ENCODE assay signal across 1 cellular context in the genomic region with DNA sequence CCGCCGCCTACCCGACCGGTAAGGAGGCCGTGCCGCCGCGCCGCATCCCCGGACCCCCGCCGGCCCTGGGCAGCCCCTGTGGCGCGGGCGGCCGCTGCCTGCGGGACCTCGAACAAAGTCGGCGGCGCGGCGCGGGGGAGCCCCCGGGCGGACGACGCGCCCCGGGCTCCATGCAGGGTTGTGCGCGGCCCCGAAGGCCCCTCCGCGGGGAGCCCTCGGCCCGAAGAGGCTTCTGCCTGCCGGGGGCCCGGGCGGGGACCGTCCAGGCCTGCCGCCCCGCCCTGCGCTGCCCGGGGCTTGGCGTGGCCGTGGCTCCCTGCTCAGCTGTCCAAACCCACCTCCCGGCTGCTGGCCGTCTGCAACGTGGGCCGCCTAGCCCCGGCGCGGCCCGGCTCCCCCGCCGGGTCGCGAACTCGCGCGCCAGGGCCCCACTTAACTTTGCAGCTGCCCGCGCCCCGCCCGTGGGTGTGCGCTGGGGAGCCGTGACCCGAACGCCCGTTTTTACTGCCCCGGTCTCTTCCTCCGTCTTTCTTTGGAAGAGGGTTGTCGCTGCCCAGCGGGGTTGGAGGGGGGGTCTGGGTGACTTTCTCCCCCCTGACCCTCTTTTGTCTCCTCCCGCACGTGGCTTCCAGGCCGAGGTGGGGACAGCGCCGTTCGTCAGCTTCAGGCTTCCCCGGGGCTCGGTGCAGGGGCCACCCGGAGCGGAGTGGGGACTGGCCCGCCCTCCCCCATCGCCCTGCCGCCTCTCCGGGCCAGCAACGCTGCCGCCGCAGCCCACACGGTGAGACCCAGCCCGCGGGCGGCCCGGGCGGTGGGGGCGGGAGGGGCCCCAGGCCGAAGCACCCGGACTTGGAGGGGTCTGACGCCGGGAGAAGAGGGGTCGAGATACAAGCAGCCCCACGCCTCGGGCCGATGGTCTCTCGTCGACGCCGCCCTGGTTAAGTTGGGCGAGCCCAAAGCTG.
TF ChIP-seq lines count a peak whose summit lies in the region.

No MANE protein-coding gene starts in this region.

TF ChIP-seq in HEK293, 187 proteins besides CTCF, POLR2A, EP300 and RAD21 (continued from another document and continues in another):
- TF ChIP-seq ZFP69B (tag by site-specific recombination; IDR thresholded peaks at IDR 0.05) (no peak), MZF1 (tag by site-specific recombination; IDR thresholded peaks at IDR 0.05; ENCODE audit: borderline replicate concordance) (no peak), ZNF354C (tag by site-specific recombination; IDR thresholded peaks at IDR 0.05; ENCODE audit: borderline replicate concordance, low read depth) (no peak), ZNF324 (tag by site-specific recombination; IDR thresholded peaks at IDR 0.05) (no peak), ZNF558 (tag by site-specific recombination; IDR thresholded peaks at IDR 0.05) (no peak), ZNF132 (tag by site-specific recombination; IDR thresholded peaks at IDR 0.05; ENCODE audit: borderline replicate concordance) (no peak), HOXD13 (CRISPR knock-in tag; IDR thresholded peaks at IDR 0.05; ENCODE audit: borderline replicate concordance) (no peak), ZNF37A (tag by site-specific recombination; IDR thresholded peaks at IDR 0.05) (no peak), ZNF585B (tag by site-specific recombination; IDR thresholded peaks at IDR 0.05) (no peak), ZNF133 (tag by site-specific recombination; IDR thresholded peaks at IDR 0.05) (no peak), ZNF248 (tag by site-specific recombination; IDR thresholded peaks at IDR 0.05) (no peak), ZNF175 (tag by site-specific recombination; IDR thresholded peaks at IDR 0.05) (no peak), ZNF138 (tag by site-specific recombination; IDR thresholded peaks at IDR 0.05; ENCODE audit: borderline replicate concordance) (no peak), SALL2 (tag by site-specific recombination; IDR thresholded peaks at IDR 0.05; ENCODE audit: borderline replicate concordance) (no peak), ZNF335 (tag by site-specific recombination; conservative IDR thresholded peaks at IDR 0.05) (peak; percentile 83), YY1 (tag by site-specific recombination; IDR thresholded peaks at IDR 0.05) (no peak), ZNF146 (tag by site-specific recombination; IDR thresholded peaks at IDR 0.05) (no peak), ZNF677 (tag by site-specific recombination; IDR thresholded peaks at IDR 0.05) (no peak), ZBTB20 (tag by site-specific recombination; IDR thresholded peaks at IDR 0.05) (0 out of 2 replicates have a peak, but pooled peaks have one; percentile 54), ZNF530 (tag by site-specific recombination; IDR thresholded peaks at IDR 0.05; ENCODE audit: low read depth) (no peak), ZNF16 (tag by site-specific recombination; IDR thresholded peaks at IDR 0.05; ENCODE audit: low read depth) (no peak), KLF8 (tag by site-specific recombination; IDR thresholded peaks at IDR 0.05) (peak; percentile 37; the same call in 1 of the 2 replicates), ZFHX2 (tag by site-specific recombination; conservative IDR thresholded peaks at IDR 0.05) (peak; percentile 83; the same call in 1 of the 2 replicates), ZNF658 (tag by site-specific recombination; IDR thresholded peaks at IDR 0.05) (no peak), ZFP37 (tag by site-specific recombination; IDR thresholded peaks at IDR 0.05) (no peak), ZNF404 (tag by site-specific recombination; IDR thresholded peaks at IDR 0.05) (no peak), ZNF660 (tag by site-specific recombination; IDR thresholded peaks at IDR 0.05) (no peak), GLIS2 (tag by site-specific recombination; IDR thresholded peaks at IDR 0.05) (peak; percentile 76), SCRT1 (tag by site-specific recombination; IDR thresholded peaks at IDR 0.05; ENCODE audit: borderline replicate concordance) (no peak), ZNF239 (tag by site-specific recombination; IDR thresholded peaks at IDR 0.05) (no peak), ZNF140 (tag by site-specific recombination; IDR thresholded peaks at IDR 0.05) (no peak)
- TF ChIP-seq, protein P1, sequence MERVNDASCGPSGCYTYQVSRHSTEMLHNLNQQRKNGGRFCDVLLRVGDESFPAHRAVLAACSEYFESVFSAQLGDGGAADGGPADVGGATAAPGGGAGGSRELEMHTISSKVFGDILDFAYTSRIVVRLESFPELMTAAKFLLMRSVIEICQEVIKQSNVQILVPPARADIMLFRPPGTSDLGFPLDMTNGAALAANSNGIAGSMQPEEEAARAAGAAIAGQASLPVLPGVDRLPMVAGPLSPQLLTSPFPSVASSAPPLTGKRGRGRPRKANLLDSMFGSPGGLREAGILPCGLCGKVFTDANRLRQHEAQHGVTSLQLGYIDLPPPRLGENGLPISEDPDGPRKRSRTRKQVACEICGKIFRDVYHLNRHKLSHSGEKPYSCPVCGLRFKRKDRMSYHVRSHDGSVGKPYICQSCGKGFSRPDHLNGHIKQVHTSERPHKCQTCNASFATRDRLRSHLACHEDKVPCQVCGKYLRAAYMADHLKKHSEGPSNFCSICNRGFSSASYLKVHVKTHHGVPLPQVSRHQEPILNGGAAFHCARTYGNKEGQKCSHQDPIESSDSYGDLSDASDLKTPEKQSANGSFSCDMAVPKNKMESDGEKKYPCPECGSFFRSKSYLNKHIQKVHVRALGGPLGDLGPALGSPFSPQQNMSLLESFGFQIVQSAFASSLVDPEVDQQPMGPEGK (tag by site-specific recombination; IDR thresholded peaks at IDR 0.05): peak; percentile 51; the same call in 1 of the 2 replicates
- TF ChIP-seq, protein P2, sequence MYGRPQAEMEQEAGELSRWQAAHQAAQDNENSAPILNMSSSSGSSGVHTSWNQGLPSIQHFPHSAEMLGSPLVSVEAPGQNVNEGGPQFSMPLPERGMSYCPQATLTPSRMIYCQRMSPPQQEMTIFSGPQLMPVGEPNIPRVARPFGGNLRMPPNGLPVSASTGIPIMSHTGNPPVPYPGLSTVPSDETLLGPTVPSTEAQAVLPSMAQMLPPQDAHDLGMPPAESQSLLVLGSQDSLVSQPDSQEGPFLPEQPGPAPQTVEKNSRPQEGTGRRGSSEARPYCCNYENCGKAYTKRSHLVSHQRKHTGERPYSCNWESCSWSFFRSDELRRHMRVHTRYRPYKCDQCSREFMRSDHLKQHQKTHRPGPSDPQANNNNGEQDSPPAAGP (tag by site-specific recombination; IDR thresholded peaks at IDR 0.05): no peak
- TF ChIP-seq, protein P3, sequence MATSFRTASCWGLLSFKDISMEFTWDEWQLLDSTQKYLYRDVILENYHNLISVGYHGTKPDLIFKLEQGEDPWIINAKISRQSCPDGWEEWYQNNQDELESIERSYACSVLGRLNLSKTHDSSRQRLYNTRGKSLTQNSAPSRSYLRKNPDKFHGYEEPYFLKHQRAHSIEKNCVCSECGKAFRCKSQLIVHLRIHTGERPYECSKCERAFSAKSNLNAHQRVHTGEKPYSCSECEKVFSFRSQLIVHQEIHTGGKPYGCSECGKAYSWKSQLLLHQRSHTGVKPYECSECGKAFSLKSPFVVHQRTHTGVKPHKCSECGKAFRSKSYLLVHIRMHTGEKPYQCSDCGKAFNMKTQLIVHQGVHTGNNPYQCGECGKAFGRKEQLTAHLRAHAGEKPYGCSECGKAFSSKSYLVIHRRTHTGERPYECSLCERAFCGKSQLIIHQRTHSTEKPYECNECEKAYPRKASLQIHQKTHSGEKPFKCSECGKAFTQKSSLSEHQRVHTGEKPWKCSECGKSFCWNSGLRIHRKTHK (tag by site-specific recombination; IDR thresholded peaks at IDR 0.05): no peak
- TF ChIP-seq, protein P4, sequence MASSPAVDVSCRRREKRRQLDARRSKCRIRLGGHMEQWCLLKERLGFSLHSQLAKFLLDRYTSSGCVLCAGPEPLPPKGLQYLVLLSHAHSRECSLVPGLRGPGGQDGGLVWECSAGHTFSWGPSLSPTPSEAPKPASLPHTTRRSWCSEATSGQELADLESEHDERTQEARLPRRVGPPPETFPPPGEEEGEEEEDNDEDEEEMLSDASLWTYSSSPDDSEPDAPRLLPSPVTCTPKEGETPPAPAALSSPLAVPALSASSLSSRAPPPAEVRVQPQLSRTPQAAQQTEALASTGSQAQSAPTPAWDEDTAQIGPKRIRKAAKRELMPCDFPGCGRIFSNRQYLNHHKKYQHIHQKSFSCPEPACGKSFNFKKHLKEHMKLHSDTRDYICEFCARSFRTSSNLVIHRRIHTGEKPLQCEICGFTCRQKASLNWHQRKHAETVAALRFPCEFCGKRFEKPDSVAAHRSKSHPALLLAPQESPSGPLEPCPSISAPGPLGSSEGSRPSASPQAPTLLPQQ (tag by site-specific recombination; IDR thresholded peaks at IDR 0.05): 0 out of 2 replicates have a peak, but pooled peaks have one; percentile 40
- TF ChIP-seq, protein P5, sequence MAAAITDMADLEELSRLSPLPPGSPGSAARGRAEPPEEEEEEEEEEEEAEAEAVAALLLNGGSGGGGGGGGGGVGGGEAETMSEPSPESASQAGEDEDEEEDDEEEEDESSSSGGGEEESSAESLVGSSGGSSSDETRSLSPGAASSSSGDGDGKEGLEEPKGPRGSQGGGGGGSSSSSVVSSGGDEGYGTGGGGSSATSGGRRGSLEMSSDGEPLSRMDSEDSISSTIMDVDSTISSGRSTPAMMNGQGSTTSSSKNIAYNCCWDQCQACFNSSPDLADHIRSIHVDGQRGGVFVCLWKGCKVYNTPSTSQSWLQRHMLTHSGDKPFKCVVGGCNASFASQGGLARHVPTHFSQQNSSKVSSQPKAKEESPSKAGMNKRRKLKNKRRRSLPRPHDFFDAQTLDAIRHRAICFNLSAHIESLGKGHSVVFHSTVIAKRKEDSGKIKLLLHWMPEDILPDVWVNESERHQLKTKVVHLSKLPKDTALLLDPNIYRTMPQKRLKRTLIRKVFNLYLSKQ (tag by site-specific recombination; IDR thresholded peaks at IDR 0.05; ENCODE audit: borderline replicate concordance): no peak
- TF ChIP-seq, protein P6, sequence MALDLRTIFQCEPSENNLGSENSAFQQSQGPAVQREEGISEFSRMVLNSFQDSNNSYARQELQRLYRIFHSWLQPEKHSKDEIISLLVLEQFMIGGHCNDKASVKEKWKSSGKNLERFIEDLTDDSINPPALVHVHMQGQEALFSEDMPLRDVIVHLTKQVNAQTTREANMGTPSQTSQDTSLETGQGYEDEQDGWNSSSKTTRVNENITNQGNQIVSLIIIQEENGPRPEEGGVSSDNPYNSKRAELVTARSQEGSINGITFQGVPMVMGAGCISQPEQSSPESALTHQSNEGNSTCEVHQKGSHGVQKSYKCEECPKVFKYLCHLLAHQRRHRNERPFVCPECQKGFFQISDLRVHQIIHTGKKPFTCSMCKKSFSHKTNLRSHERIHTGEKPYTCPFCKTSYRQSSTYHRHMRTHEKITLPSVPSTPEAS (tag by site-specific recombination; IDR thresholded peaks at IDR 0.05): no peak
- TF ChIP-seq, protein P7, sequence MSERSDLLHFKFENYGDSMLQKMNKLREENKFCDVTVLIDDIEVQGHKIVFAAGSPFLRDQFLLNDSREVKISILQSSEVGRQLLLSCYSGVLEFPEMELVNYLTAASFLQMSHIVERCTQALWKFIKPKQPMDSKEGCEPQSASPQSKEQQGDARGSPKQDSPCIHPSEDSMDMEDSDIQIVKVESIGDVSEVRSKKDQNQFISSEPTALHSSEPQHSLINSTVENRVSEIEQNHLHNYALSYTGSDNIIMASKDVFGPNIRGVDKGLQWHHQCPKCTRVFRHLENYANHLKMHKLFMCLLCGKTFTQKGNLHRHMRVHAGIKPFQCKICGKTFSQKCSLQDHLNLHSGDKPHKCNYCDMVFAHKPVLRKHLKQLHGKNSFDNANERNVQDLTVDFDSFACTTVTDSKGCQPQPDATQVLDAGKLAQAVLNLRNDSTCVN (tag by site-specific recombination; optimal IDR thresholded peaks at IDR 0.05): peak; percentile 47
- TF ChIP-seq, protein P8, sequence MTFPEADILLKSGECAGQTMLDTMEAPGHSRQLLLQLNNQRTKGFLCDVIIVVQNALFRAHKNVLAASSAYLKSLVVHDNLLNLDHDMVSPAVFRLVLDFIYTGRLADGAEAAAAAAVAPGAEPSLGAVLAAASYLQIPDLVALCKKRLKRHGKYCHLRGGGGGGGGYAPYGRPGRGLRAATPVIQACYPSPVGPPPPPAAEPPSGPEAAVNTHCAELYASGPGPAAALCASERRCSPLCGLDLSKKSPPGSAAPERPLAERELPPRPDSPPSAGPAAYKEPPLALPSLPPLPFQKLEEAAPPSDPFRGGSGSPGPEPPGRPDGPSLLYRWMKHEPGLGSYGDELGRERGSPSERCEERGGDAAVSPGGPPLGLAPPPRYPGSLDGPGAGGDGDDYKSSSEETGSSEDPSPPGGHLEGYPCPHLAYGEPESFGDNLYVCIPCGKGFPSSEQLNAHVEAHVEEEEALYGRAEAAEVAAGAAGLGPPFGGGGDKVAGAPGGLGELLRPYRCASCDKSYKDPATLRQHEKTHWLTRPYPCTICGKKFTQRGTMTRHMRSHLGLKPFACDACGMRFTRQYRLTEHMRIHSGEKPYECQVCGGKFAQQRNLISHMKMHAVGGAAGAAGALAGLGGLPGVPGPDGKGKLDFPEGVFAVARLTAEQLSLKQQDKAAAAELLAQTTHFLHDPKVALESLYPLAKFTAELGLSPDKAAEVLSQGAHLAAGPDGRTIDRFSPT (tag by site-specific recombination; IDR thresholded peaks at IDR 0.05): no peak
- TF ChIP-seq, protein P9, sequence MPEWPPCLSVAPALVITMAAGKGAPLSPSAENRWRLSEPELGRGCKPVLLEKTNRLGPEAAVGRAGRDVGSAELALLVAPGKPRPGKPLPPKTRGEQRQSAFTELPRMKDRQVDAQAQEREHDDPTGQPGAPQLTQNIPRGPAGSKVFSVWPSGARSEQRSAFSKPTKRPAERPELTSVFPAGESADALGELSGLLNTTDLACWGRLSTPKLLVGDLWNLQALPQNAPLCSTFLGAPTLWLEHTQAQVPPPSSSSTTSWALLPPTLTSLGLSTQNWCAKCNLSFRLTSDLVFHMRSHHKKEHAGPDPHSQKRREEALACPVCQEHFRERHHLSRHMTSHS (tag by site-specific recombination; IDR thresholded peaks at IDR 0.05): no peak
- TF ChIP-seq, protein P10, sequence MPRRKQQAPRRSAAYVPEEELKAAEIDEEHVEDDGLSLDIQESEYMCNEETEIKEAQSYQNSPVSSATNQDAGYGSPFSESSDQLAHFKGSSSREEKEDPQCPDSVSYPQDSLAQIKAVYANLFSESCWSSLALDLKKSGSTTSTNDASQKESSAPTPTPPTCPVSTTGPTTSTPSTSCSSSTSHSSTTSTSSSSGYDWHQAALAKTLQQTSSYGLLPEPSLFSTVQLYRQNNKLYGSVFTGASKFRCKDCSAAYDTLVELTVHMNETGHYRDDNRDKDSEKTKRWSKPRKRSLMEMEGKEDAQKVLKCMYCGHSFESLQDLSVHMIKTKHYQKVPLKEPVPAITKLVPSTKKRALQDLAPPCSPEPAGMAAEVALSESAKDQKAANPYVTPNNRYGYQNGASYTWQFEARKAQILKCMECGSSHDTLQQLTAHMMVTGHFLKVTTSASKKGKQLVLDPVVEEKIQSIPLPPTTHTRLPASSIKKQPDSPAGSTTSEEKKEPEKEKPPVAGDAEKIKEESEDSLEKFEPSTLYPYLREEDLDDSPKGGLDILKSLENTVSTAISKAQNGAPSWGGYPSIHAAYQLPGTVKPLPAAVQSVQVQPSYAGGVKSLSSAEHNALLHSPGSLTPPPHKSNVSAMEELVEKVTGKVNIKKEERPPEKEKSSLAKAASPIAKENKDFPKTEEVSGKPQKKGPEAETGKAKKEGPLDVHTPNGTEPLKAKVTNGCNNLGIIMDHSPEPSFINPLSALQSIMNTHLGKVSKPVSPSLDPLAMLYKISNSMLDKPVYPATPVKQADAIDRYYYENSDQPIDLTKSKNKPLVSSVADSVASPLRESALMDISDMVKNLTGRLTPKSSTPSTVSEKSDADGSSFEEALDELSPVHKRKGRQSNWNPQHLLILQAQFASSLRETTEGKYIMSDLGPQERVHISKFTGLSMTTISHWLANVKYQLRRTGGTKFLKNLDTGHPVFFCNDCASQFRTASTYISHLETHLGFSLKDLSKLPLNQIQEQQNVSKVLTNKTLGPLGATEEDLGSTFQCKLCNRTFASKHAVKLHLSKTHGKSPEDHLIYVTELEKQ (tag by site-specific recombination; IDR thresholded peaks at IDR 0.05; ENCODE audit: borderline replicate concordance): no peak
